Comparison of ENCODE assay signal across 8 cellular contexts in the genomic region with DNA sequence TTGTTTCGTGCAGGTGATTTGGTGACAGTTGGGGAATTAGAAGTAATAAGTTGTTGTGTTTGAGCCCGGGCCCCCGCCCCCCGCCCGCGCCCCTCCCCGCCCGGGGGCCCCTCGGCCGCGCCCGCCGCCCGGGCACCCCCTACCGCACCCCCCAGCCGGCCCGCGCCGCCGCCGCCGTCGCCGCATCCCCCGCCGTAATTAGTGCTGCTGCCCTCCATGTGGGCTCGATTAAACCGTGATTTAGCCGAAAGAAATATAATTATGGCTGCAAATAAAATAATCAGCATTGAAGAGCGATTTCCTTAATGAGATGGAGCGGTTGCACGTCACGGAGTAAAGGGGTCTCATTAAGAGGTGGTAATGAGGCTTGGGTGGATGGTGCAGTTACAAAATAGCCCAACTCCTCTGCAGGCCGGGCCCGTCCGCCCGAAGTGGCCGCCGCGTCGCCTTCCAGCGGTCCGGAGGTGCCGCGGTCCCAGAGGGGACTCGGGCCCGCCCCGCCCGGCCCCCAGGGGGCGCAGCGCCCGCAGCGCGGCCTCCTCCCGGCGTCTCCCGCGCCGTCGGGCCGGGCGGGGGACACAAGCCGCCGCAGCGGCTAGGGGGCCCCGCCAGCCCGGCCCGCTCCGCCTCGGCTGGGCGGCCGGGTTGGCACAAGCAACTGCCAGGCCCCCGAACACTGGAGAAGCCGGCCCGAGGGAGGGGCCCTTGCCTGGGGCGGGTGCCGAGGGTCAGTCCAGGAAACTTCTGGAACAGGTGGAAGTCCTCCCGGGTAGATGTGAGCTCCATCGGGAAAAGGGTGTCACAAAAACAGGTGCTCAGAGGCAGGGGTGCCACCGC. TPM values are rescaled to one million over a fixed set of nuclear protein-coding genes. Genes with fewer than 3 reads are reported as not detected.
DNase-seq lines count a peak whose midpoint lies in the region; ATAC-seq and TF ChIP-seq lines count a peak whose summit lies in the region.

No MANE protein-coding gene starts in this region.

- no peaks in the 10 kb centered on the region for H3K9me3 ChIP-seq in HUES48 (ENCODE audit: control insufficient read depth, insufficient read depth, low read length)
- no peaks in the 10 kb centered on the region for H3K9me3 ChIP-seq in gastroesophageal sphincter
- no peaks in the 10 kb centered on the region for H3K9me3 ChIP-seq in prostate gland

- H3K27ac ChIP-seq in HUES48 (ENCODE audit: low read depth, low read length) (no peak overlapping the region), gastroesophageal sphincter (no peak overlapping the region), prostate gland (no peak overlapping the region)

- 0 to 6% methylated on average over 3 to 6 of the region's 80 CpGs for WGBS in gastroesophageal sphincter (ENCODE audit: low coverage in 1 of 2), 2 donors
- WGBS in prostate gland, result 3% methylated on average over 61 of the region's 80 CpGs

- H3K27me3 ChIP-seq in HUES48 (ENCODE audit: control insufficient read depth, insufficient read depth, low read length) (peaks cover 99% of the 10 kb centered on the region), gastroesophageal sphincter (peaks cover 88% of the 10 kb centered on the region), prostate gland (replicated peaks; ENCODE audit: insufficient read depth) (peaks cover 45% of the 10 kb centered on the region)

- TF ChIP-seq POLR2A in gastroesophageal sphincter (IDR thresholded peaks at IDR 0.05), result no peak
- no peak for TF ChIP-seq POLR2A in prostate gland (IDR thresholded peaks at IDR 0.05)

- no peak for TF ChIP-seq EP300 in gastroesophageal sphincter (IDR thresholded peaks at IDR 0.05)

- H3K4me3 ChIP-seq in HUES48 (ENCODE audit: low read depth, low read length) (peak overlapping the region; percentile 60), gastroesophageal sphincter (peak overlapping the region in 1 of 2 donors; percentile 41), prostate gland (peak overlapping the region in 1 of 2 donors; percentile 9)

- peak; percentile 6 for DNase-seq in NCI-H1694 (lab: John Stamatoyannopoulos, UW)
- DNase-seq in NCI-H1694 treated with DMSO at 0.1 percent for 48 hours (lab: John Stamatoyannopoulos, UW), result no peak
- DNase-seq in activated CD4-positive, alpha-beta T cell treated with anti-CD3 and anti-CD28 coated beads, Interleukin-2, amount 50 U/mL, for 1 hour, result peak; percentile 25
- no peak for DNase-seq in prostate gland (ENCODE audit: low spot score)

- H3K9ac ChIP-seq in HUES48 (ENCODE audit: low read depth, low read length), result no peak overlapping the region

- ATAC-seq in gastroesophageal sphincter (peak; percentile 70), HG03175 (IDR thresholded peaks at IDR 0.05; ENCODE audit: unreplicated experiment) (no peak), HG02759 (IDR thresholded peaks at IDR 0.05; ENCODE audit: unreplicated experiment) (no peak)

- intact Hi-C loops in prostate gland (cut with DNase I), result loop anchor here (10.0 kb wide), 1 partner anchor 129 kb away; the partner anchor contains the start of gene TBCA

- TF ChIP-seq CTCF in gastroesophageal sphincter (IDR thresholded peaks at IDR 0.05) (peak in 3 of 4 experiments; percentile 42 to 63 (median 63)), prostate gland (IDR thresholded peaks at IDR 0.05) (peak in 3 of 4 experiments; percentile 26 to 55 (median 33))

- H3K36me3 ChIP-seq in HUES48 (ENCODE audit: control insufficient read depth, insufficient read depth, low read length) (no peaks in the 10 kb centered on the region), gastroesophageal sphincter (no peaks in the 10 kb centered on the region), prostate gland (no peaks in the 10 kb centered on the region)

- H3K4me1 ChIP-seq in HUES48 (ENCODE audit: control insufficient read depth, insufficient read depth, low read length), result peaks cover 16% of the 10 kb centered on the region
- peaks cover 0 to 42% (median 12%) of the 10 kb centered on the region in 3 donors for H3K4me1 ChIP-seq in gastroesophageal sphincter
- no peaks in the 10 kb centered on the region for H3K4me1 ChIP-seq in prostate gland (replicated peaks)

RNA-seq across cellular contexts. Expression of gene OTP, which starts 6.9 kb away (rescaled TPM):
- under 1 TPM in 1 of 4 donors, not detected in 3; 0.50 TPM for total RNA-seq in gastroesophageal sphincter
- total RNA-seq in prostate gland, result not detected

Comparison
In these comparisons a context has a peak if more than half of its experiments do, and no peak if none do; other contexts are left out.
1. DNase-seq: peak in NCI-H1694 (single experiment) and activated CD4-positive, alpha-beta T cell treated with anti-CD3 and anti-CD28 coated beads, Interleukin-2, amount 50 U/mL, for 1 hour (single experiment); none in NCI-H1694 treated with DMSO at 0.1 percent for 48 hours (single experiment) and prostate gland (single experiment).